ENCODE assay signal across 1 cellular context in the genomic region with DNA sequence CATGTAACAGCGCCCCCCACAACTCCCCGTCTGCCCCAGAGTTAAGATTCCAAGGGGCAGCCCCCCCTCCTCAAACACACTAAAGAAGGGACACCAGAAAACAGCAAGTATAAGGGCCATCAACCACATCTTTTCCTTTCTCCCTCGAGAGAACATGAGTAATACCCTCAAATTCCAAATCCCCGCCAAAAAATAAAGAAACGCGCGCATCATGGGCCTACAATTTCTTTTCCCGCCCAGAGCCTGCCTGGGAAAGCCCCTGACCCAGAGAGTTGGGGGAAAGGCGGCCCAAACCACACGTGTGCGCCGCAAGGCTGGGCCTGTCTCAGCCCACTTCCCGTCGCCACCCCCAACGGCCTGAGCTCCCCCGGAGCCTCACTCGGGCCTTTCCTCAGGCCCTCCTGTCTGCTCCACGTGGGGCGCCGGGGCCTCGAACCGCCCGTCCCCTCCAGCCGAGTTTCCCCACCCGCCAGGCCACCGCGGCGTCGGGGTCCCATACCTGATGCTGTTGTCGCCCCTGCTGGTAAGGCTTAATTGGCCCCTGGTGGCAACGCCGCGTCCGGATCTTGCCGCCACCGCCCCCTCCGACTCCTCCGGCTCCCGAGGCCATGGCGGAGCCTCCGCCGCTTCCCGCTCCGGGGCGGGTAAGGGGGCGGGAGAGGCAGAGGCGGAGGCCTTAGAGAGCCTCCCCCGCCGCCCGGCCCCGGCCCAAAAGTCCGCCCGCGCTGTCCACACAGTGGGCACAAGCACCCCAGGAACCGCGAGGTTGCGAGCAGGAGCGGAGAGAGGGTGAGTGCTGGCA.
A peak's percentile ranks its signal among the peaks of the same experiment; 100 is the strongest.
TF ChIP-seq lines count a peak whose summit lies in the region.

No MANE protein-coding gene starts in this region.

TF ChIP-seq in IMR-90, 13 proteins besides CTCF, POLR2A, EP300 and RAD21 (continued from another document):
- TF ChIP-seq, protein P1, sequence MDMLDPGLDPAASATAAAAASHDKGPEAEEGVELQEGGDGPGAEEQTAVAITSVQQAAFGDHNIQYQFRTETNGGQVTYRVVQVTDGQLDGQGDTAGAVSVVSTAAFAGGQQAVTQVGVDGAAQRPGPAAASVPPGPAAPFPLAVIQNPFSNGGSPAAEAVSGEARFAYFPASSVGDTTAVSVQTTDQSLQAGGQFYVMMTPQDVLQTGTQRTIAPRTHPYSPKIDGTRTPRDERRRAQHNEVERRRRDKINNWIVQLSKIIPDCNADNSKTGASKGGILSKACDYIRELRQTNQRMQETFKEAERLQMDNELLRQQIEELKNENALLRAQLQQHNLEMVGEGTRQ (IDR thresholded peaks at IDR 0.05; ENCODE audit: low read depth, low read length) = peak; percentile 5; the same call in 1 of the 2 replicates
- TF ChIP-seq MXI1 (IDR thresholded peaks at IDR 0.05; ENCODE audit: borderline replicate concordance, low read depth, low read length) = peak; percentile 92
